8 cellular contexts compared by ENCODE assay signal in genomic region chr19:12881172-12881808, GRCh38. TPM values are rescaled to one million over a fixed set of nuclear protein-coding genes. Genes with fewer than 3 reads are reported as not detected.
DNase-seq lines count a peak whose midpoint lies in the region; ATAC-seq and TF ChIP-seq lines count a peak whose summit lies in the region.

DNASE2 (minus strand) TSS chr19:12881449; CDS start chr19:12881375, 74 bp downstream.

- intact Hi-C loops in lower leg skin (cut with DNase I; ENCODE audit: low total_unique reads), result loop anchor here (10.0 kb wide), 1 partner anchor 64 kb away; the partner anchor contains the start of gene RAD23A

- H3K9ac ChIP-seq in BLaER1 treated with 17β-estradiol and CSF1 and Interleukin-3, amounts not matched to agents 10 nM and 100 nM, result peak within 1 kb of the TSS; percentile 69 to 88 (median 81)
- peak within 1 kb of the TSS; percentile 81 to 92 for H3K9ac ChIP-seq in duodenal mucosa (ENCODE audit: low read depth in 1 of 2, low read length in 2 of 2)

- peaks cover 19 to 31% (median 28%) of the 10 kb centered on the region in 11 experiments for H3K27me3 ChIP-seq in BLaER1 treated with 17β-estradiol and CSF1 and Interleukin-3, amounts not matched to agents 10 nM and 100 nM
- no peaks in the 10 kb centered on the region for H3K27me3 ChIP-seq in duodenal mucosa (ENCODE audit: control insufficient read depth in 1 of 2, insufficient read depth in 2 of 2, low read length in 2 of 2)

- POLR2A ChIA-PET in activated CD4-positive, alpha-beta memory T cell treated with anti-CD3 and anti-CD28 coated beads, Interleukin-2, amount 10 ng/mL, durations not matched to agents 7 days and 5 days (lab: Charles Lee), result interaction anchor here (0.6 to 2.9 kb wide), 9 partner anchors 10 to 158 kb away, joined by 3 to 19 read pairs (median 4); partner anchors contain the start of genes GCDH, RAD23A, TNPO2 and TRIR

- peaks cover 4 to 37% (median 14%) of the 10 kb centered on the region in 11 experiments; a peak in 14 of 22 replicates for H3K36me3 ChIP-seq in BLaER1 treated with 17β-estradiol and CSF1 and Interleukin-3, amounts not matched to agents 10 nM and 100 nM
- H3K36me3 ChIP-seq in duodenal mucosa (ENCODE audit: control insufficient read depth in 1 of 2, insufficient read depth in 2 of 2, low read length in 2 of 2), result peaks cover 3 to 7% of the 10 kb centered on the region in 2 donors

- H3K4me3 ChIP-seq in BLaER1 treated with 17β-estradiol and CSF1 and Interleukin-3, amounts not matched to agents 10 nM and 100 nM, result peak within 1 kb of the TSS; percentile 65 to 87 (median 73)
- H3K4me3 ChIP-seq in duodenal mucosa (ENCODE audit: low read depth in 1 of 2, low read length in 2 of 2), result peak within 1 kb of the TSS; percentile 85 to 94
- H3K4me3 ChIP-seq in lower leg skin (ENCODE audit: low read depth, poor library complexity, severe bottlenecking), result peak within 1 kb of the TSS; percentile 72

- CTCF ChIA-PET in activated CD4-positive, alpha-beta memory T cell treated with anti-CD3 and anti-CD28 coated beads, Interleukin-2, amount 10 ng/mL, durations not matched to agents 7 days and 5 days (lab: Charles Lee), result interaction anchor here (2.0 to 2.8 kb wide), 5 partner anchors 8 to 180 kb away, joined by 7 to 26 read pairs (median 11); partner anchors contain the start of gene GCDH

- peaks cover 17 to 36% (median 23%) of the 10 kb centered on the region in 11 experiments for H3K9me3 ChIP-seq in BLaER1 treated with 17β-estradiol and CSF1 and Interleukin-3, amounts not matched to agents 10 nM and 100 nM (replicated peaks in 1 of 11)
- H3K9me3 ChIP-seq in duodenal mucosa (ENCODE audit: control insufficient read depth in 1 of 2, low read length in 2 of 2), result peaks cover 8 to 13% of the 10 kb centered on the region in 2 donors

- H3K4me2 ChIP-seq in BLaER1 treated with 17β-estradiol and CSF1 and Interleukin-3, amounts not matched to agents 10 nM and 100 nM, result peak within 1 kb of the TSS; percentile 82 to 99 (median 92)

- peak within 1 kb of the TSS; percentile 64 to 92 (median 78) for H3K27ac ChIP-seq in BLaER1 treated with 17β-estradiol and CSF1 and Interleukin-3, amounts not matched to agents 10 nM and 100 nM
- peak within 1 kb of the TSS; percentile 73 for H3K27ac ChIP-seq in duodenal mucosa (ENCODE audit: low read depth, low read length)

- peak within 1 kb of the TSS; percentile 83 for H3K27ac Mint-ChIP-seq in activated CD4-positive, alpha-beta memory T cell treated with anti-CD3 and anti-CD28 coated beads, Interleukin-2, amount 10 ng/mL, durations not matched to agents 7 days and 5 days

- DNase-seq in NCI-H748 treated with DMSO at 0.1 percent for 48 hours (lab: John Stamatoyannopoulos, UW) (peak; percentile 85), lower leg skin (ENCODE audit: low spot score in 2 of 2) (peak; percentile 97 to 99)
- peak; percentile 94 for DNase-seq in activated CD4-positive, alpha-beta memory T cell treated with anti-CD3 and anti-CD28 coated beads, Interleukin-2, amount 10 ng/mL, durations not matched to agents 7 days and 5 days
- peak; percentile 88 to 97 for DNase-seq in stimulated activated CD4-positive, alpha-beta T cell treated with anti-CD3 and anti-CD28 coated beads, Interleukin-4, amount 100 ng/mL, for 48 hours (ENCODE audit: low read depth in 2 of 2)

- H4K20me1 ChIP-seq in BLaER1 treated with 17β-estradiol and CSF1 and Interleukin-3, amounts not matched to agents 10 nM and 100 nM, result peaks cover 0 to 42% (median 0%) of the 10 kb centered on the region in 11 experiments; a peak in 7 of 22 replicates

- TF ChIP-seq CTCF in lower leg skin (IDR thresholded peaks at IDR 0.05), result no peak

- peaks cover 40% of the 10 kb centered on the region for H3K4me1 Mint-ChIP-seq in activated CD4-positive, alpha-beta memory T cell treated with anti-CD3 and anti-CD28 coated beads, Interleukin-2, amount 10 ng/mL, durations not matched to agents 7 days and 5 days

- WGBS in lower leg skin, 2 donors, result 1% methylated on average over 21 to 32 of the region's 38 CpGs

- ATAC-seq in GM19372 (IDR thresholded peaks at IDR 0.05; ENCODE audit: low read depth, unreplicated experiment) (peak; percentile 69), HG03558 (IDR thresholded peaks at IDR 0.05; ENCODE audit: extremely low read depth, unreplicated experiment) (peak; percentile 38)

- peaks cover 18% of the 10 kb centered on the region for H3K36me3 Mint-ChIP-seq in activated CD4-positive, alpha-beta memory T cell treated with anti-CD3 and anti-CD28 coated beads, Interleukin-2, amount 10 ng/mL, durations not matched to agents 7 days and 5 days (ENCODE audit: low read depth)

- peaks cover 16 to 86% (median 30%) of the 10 kb centered on the region in 10 experiments for H3K4me1 ChIP-seq in BLaER1 treated with 17β-estradiol and CSF1 and Interleukin-3, amounts not matched to agents 10 nM and 100 nM
- peaks cover 0 to 18% of the 10 kb centered on the region in 2 donors for H3K4me1 ChIP-seq in duodenal mucosa (ENCODE audit: control insufficient read depth in 1 of 2, insufficient read depth in 2 of 2, low read length in 2 of 2)

- no peak for TF ChIP-seq POLR2A in lower leg skin (IDR thresholded peaks at IDR 0.05)

- H3K9me3 Mint-ChIP-seq in activated CD4-positive, alpha-beta memory T cell treated with anti-CD3 and anti-CD28 coated beads, Interleukin-2, amount 10 ng/mL, durations not matched to agents 7 days and 5 days, result peaks cover 9% of the 10 kb centered on the region

- peak within 1 kb of the TSS; percentile 83 for H3K4me3 Mint-ChIP-seq in activated CD4-positive, alpha-beta memory T cell treated with anti-CD3 and anti-CD28 coated beads, Interleukin-2, amount 10 ng/mL, durations not matched to agents 7 days and 5 days

- H3K27me3 Mint-ChIP-seq in activated CD4-positive, alpha-beta memory T cell treated with anti-CD3 and anti-CD28 coated beads, Interleukin-2, amount 10 ng/mL, durations not matched to agents 7 days and 5 days, result no peaks in the 10 kb centered on the region

RNA-seq across cellular contexts. Expression of gene DNASE2, which starts in this region (rescaled TPM):
- total RNA-seq in activated CD4-positive, alpha-beta memory T cell treated with anti-CD3 and anti-CD28 coated beads, Interleukin-2, amount 10 ng/mL, durations not matched to agents 7 days and 5 days, result 10 to 100 TPM; 37.6 to 39.3 TPM
- total RNA-seq in lower leg skin, result 10 to 100 TPM; 31.8 to 50.6 (median 36.6) TPM

Comparison
In these comparisons a context has a peak if more than half of its experiments do, and no peak if none do; other contexts are left out.
1. Peak in every context shown above with its lines: DNase-seq, ATAC-seq, H3K4me3 ChIP-seq and H3K27ac ChIP-seq.